In the genomic region with DNA sequence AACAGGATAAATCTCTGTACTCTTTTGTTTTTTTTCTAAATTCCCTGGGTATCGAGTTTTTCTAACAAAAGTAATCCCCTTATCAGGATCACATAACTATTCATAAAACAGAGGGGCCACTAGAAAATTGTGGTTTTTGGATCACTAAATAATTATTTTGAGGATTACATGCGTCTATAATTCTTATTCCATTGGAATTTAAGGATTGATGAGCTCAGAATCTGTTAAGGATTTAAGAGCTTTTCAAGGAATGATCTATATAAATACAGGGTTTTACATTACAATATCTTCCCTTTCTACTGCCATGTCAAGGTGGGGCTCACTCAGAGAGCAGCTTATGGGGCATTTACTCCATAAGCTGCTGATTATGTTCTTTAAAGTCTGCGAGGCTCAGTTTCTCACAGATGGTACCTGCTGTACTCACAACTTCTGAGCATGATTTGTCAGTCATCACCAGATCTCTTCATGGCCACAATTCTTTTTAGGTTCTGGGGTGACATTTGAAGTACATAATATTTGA, we compare ENCODE assay signal across 18 cellular contexts.
A peak's percentile ranks its signal among the peaks of the same experiment; 100 is the strongest.
DNase-seq lines count a peak whose midpoint lies in the region; FAIRE-seq and TF ChIP-seq lines count a peak whose summit lies in the region.
"Had no signal": no experiment of that assay in that cellular context is flagged by ENCODE, and none has a peak within 500 bp of the region (broad histone marks: within the 10 kb centered on the region; RNA-seq: fewer than 3 reads in every experiment).

No MANE protein-coding gene starts in this region.

- DNase-seq in NCI-H2171 treated with DMSO at 0.1 percent for 48 hours (lab: John Stamatoyannopoulos, UW): peak; percentile 4
- DNase-seq in NCI-H2171 (lab: John Stamatoyannopoulos, UW): no peak
- DNase-seq in NCI-H82 treated with DMSO at 0.1 percent for 48 hours (lab: John Stamatoyannopoulos, UW; ENCODE audit: unreplicated experiment): peak; percentile 59
- DNase-seq in SKM-1 treated with dmso at 0.1 percent for 144 hours (lab: John Stamatoyannopoulos, UW; ENCODE audit: unreplicated experiment): no peak
- DNase-seq in AG08396 (ENCODE audit: low spot score): no peak
- DNase-seq in effector CD8-positive, alpha-beta T cell (lab: John Stamatoyannopoulos, UW): no peak
- DNase-seq in GM12891 (ENCODE audit: insufficient read length, low spot score): no peak
- DNase-seq: Caco-2; CD4-positive, alpha-beta T cell; DND-41; EL; GOT3 had no signal

- H3K27me3 ChIP-seq in HUES64 (ENCODE audit: insufficient read depth, low read length): no peaks in the 10 kb centered on the region

- FAIRE-seq in GM12891 (lab: Jason Lieb, UNC): no peak
- FAIRE-seq: A549, GM12878 had no signal

- TF ChIP-seq POLR2A in GM12891 (IDR thresholded peaks at IDR 0.05; ENCODE audit: low read depth, low read length): no peak

- H3K9me3 ChIP-seq in HUES64 (ENCODE audit: insufficient read depth, low read depth, low read length): no peaks in the 10 kb centered on the region
- H3K9me3 ChIP-seq: A549; BLaER1 treated with 17β-estradiol and CSF1 and Interleukin-3, amounts not matched to agents 10 nM and 100 nM; Caco-2 had no signal

- no peak overlapping the region for H3K4me3 ChIP-seq in HUES64 (ENCODE audit: low read length)
- H3K4me3 ChIP-seq: A549; BLaER1 treated with 17β-estradiol and CSF1 and Interleukin-3, amounts not matched to agents 10 nM and 100 nM; GM12878 had no signal

- WGBS in HUES64: 86% methylated on average over 2 of the region's 3 CpGs

- no peaks in the 10 kb centered on the region for H3K36me3 ChIP-seq in HUES64 (ENCODE audit: insufficient read depth, low read length)
- H3K36me3 ChIP-seq: BLaER1 treated with 17β-estradiol and CSF1 and Interleukin-3, amounts not matched to agents 10 nM and 100 nM had no signal

- peak overlapping the region; percentile 11; the same call in 1 of the 2 replicates for H3K9ac ChIP-seq in HUES64 (ENCODE audit: low read depth, low read length)
- H3K9ac ChIP-seq: BLaER1 treated with 17β-estradiol and CSF1 and Interleukin-3, amounts not matched to agents 10 nM and 100 nM; KMS-11 had no signal

- H3K4me1 ChIP-seq in HUES64 (ENCODE audit: insufficient read depth, low read length): peaks cover 14% of the 10 kb centered on the region
- H3K4me1 ChIP-seq: A549, Caco-2 had no signal

- peak overlapping the region; percentile 42 for H3K27ac ChIP-seq in HUES64 (ENCODE audit: low read depth, low read length)
- H3K27ac ChIP-seq: 22Rv1; A549; BLaER1 treated with 17β-estradiol and CSF1 and Interleukin-3, amounts not matched to agents 10 nM and 100 nM; KMS-11 had no signal

TF ChIP-seq in GM12891, 5 proteins besides CTCF, POLR2A, EP300 and RAD21:
- TF ChIP-seq POU2F2 (IDR thresholded peaks at IDR 0.05; ENCODE audit: low read depth, low read length) (no peak), SPI1 (IDR thresholded peaks at IDR 0.05; ENCODE audit: low read depth, low read length) (no peak), PAX5 (IDR thresholded peaks at IDR 0.05; ENCODE audit: insufficient read depth, low read length, severe bottlenecking) (no peak), TAF1 (IDR thresholded peaks at IDR 0.05; ENCODE audit: low read depth, low read length) (no peak), POLR2AphosphoS5 (IDR thresholded peaks at IDR 0.05; ENCODE audit: low read depth, low read length) (no peak)

Comparison
In these comparisons a context has a peak if more than half of its experiments do, and no peak if none do; other contexts are left out.
1. DNase-seq: peak in NCI-H2171 treated with DMSO at 0.1 percent for 48 hours (single experiment) and NCI-H82 treated with DMSO at 0.1 percent for 48 hours (single experiment); none in NCI-H2171 (single experiment), SKM-1 treated with dmso at 0.1 percent for 144 hours (single experiment), AG08396 (single experiment), effector CD8-positive, alpha-beta T cell (single experiment) and GM12891 (single experiment).